Comparison of ENCODE assay signal across 8 cellular contexts in genomic region chr17:75689441-75689873, GRCh38. TPM values are rescaled to one million over a fixed set of nuclear protein-coding genes. Genes with fewer than 3 reads are reported as not detected.
DNase-seq lines count a peak whose midpoint lies in the region; TF ChIP-seq lines count a peak whose summit lies in the region.

No MANE protein-coding gene starts in this region.

- TF ChIP-seq POLR2A in esophagus squamous epithelium (IDR thresholded peaks at IDR 0.05) (peak in 1 of 4 donors; percentile 22), tibial nerve (IDR thresholded peaks at IDR 0.05) (no peak)

- H3K9me3 ChIP-seq in esophagus squamous epithelium = no peaks in the 10 kb centered on the region
- no peaks in the 10 kb centered on the region for H3K9me3 ChIP-seq in tibial nerve
- no peaks in the 10 kb centered on the region for H3K9me3 ChIP-seq in HAP-1

- in situ Hi-C loops in HAP-1 (cut with MboI; ENCODE audit: low sequenced_read_pairs) = no loop called here

- H3K4me1 ChIP-seq in esophagus squamous epithelium (peaks cover 63 to 100% (median 100%) of the 10 kb centered on the region in 3 donors), tibial nerve (peaks cover 3 to 100% (median 95%) of the 10 kb centered on the region in 4 donors), HAP-1 (no peaks in the 10 kb centered on the region)

- DNase-seq in activated CD4-positive, CD25-positive, alpha-beta regulatory T cell treated with anti-CD3 and anti-CD28 coated beads, Interleukin-2, amount 50 U/mL, for 16 hours (ENCODE audit: low read depth, low spot score) = peak; percentile 13
- no peak for DNase-seq in activated CD4-positive, CD25-positive, alpha-beta regulatory T cell treated with anti-CD3 and anti-CD28 coated beads, Interleukin-2, amount 50 U/mL, for 72 hours
- peak; percentile 64 for DNase-seq in activated CD4-positive, alpha-beta T cell treated with anti-CD3 and anti-CD28 coated beads for 48 hours
- DNase-seq in esophagus squamous epithelium (lab: John Stamatoyannopoulos, UW) = no peak
- no peak for DNase-seq in tibial nerve (ENCODE audit: low spot score in 2 of 2)
- DNase-seq in UCSD-AML1 (lab: John Stamatoyannopoulos, UW; ENCODE audit: unreplicated experiment) = no peak
- no peak for DNase-seq in HAP-1 (ENCODE audit: low spot score in 2 of 2)
- DNase-seq in coronary artery (ENCODE audit: low spot score) = no peak

- WGBS in esophagus squamous epithelium, 2 donors = 38 to 40% methylated on average over 5 to 6 of the region's 6 CpGs
- WGBS in tibial nerve, 2 donors = 73 to 78% methylated on average over 6 of the region's 6 CpGs

- TF ChIP-seq EP300 in tibial nerve (IDR thresholded peaks at IDR 0.05) = no peak

- H3K36me3 ChIP-seq in esophagus squamous epithelium = peaks cover 0 to 41% (median 3%) of the 10 kb centered on the region in 3 donors
- H3K36me3 ChIP-seq in tibial nerve = no peaks in the 10 kb centered on the region
- peaks cover 12% of the 10 kb centered on the region for H3K36me3 ChIP-seq in HAP-1 (replicated peaks)

- peak overlapping the region; percentile 81 to 90 (median 86) for H3K27ac ChIP-seq in esophagus squamous epithelium
- H3K27ac ChIP-seq in tibial nerve = peak overlapping the region; percentile 75 to 98 (median 94)
- peak overlapping the region in 1 of 2 donors; percentile 51 for H3K27ac ChIP-seq in coronary artery

- intact Hi-C loops in esophagus squamous epithelium (cut with DNase I) = no loop called here

- H3K4me3 ChIP-seq in esophagus squamous epithelium (no peak overlapping the region), tibial nerve (no peak overlapping the region), HAP-1 (no peak overlapping the region), coronary artery (no peak overlapping the region)

- TF ChIP-seq CTCF in esophagus squamous epithelium (IDR thresholded peaks at IDR 0.05) (no peak), tibial nerve (IDR thresholded peaks at IDR 0.05) (no peak), coronary artery (IDR thresholded peaks at IDR 0.05) (no peak)

- H3K27me3 ChIP-seq in esophagus squamous epithelium (no peaks in the 10 kb centered on the region), tibial nerve (no peaks in the 10 kb centered on the region), HAP-1 (ENCODE audit: low read depth) (no peaks in the 10 kb centered on the region)

RNA-seq across cellular contexts. Expression of gene SAP30BP, which starts 22.3 kb away (rescaled TPM):
- total RNA-seq in esophagus squamous epithelium (10 to 100 TPM; 33.9 to 72.7 (median 44.4) TPM), tibial nerve (100 to 1,000 TPM in 2 of 4 donors, 10 to 100 TPM in 2; 63.9 to 119 (median 95.3) TPM)

RNA-seq across cellular contexts. Expression of gene RECQL5, which starts 22.5 kb away (rescaled TPM):
- total RNA-seq in esophagus squamous epithelium (10 to 100 TPM; 25.1 to 82.8 (median 34.0) TPM), tibial nerve (10 to 100 TPM; 23.2 to 51.9 (median 34.7) TPM)

RNA-seq across cellular contexts. Expression of gene ITGB4, which starts 31.8 kb away (rescaled TPM):
- 100 to 1,000 TPM in 1 of 4 donors, 10 to 100 TPM in 3; 60.6 to 115 (median 82.3) TPM for total RNA-seq in esophagus squamous epithelium
- 100 to 1,000 TPM; 211 to 335 (median 233) TPM for total RNA-seq in tibial nerve

RNA-seq across cellular contexts. Expression of gene SMIM5, which starts 56.2 kb away (rescaled TPM):
- 10 to 100 TPM in 1 of 4 donors, 1 to 10 TPM in 3; 7.4 to 16.8 (median 8.6) TPM for total RNA-seq in esophagus squamous epithelium
- total RNA-seq in tibial nerve = 10 to 100 TPM; 17.3 to 41.1 (median 25.0) TPM

Comparison
In these comparisons a context has a peak if more than half of its experiments do, and no peak if none do; other contexts are left out.
1. DNase-seq: peak in activated CD4-positive, CD25-positive, alpha-beta regulatory T cell treated with anti-CD3 and anti-CD28 coated beads, Interleukin-2, amount 50 U/mL, for 16 hours (single experiment) and activated CD4-positive, alpha-beta T cell treated with anti-CD3 and anti-CD28 coated beads for 48 hours (single experiment); none in activated CD4-positive, CD25-positive, alpha-beta regulatory T cell treated with anti-CD3 and anti-CD28 coated beads, Interleukin-2, amount 50 U/mL, for 72 hours (single experiment), esophagus squamous epithelium (single experiment), tibial nerve (0 of 2), UCSD-AML1 (single experiment), HAP-1 (0 of 2) and coronary artery (single experiment).